1 cellular context compared by ENCODE assay signal in genomic region chr12:49567611-49568441, GRCh38.
TF ChIP-seq lines count a peak whose summit lies in the region.

TSS of gene MCRS1 (minus strand) at chr12:49568142. CDS start at chr12:49566731, 1,411 bp downstream.

TF ChIP-seq in HEK293, 187 proteins besides CTCF, POLR2A, EP300 and RAD21 (continued from another document):
- TF ChIP-seq ZBTB6 (tag by site-specific recombination; IDR thresholded peaks at IDR 0.05) (no peak), ZNF248 (tag by site-specific recombination; IDR thresholded peaks at IDR 0.05) (no peak), ZNF623 (tag by site-specific recombination; IDR thresholded peaks at IDR 0.05) (no peak; the same call in 1 of the 2 replicates), ZNF174 (tag by site-specific recombination; IDR thresholded peaks at IDR 0.05) (no peak), ZBTB49 (tag by site-specific recombination; IDR thresholded peaks at IDR 0.05; ENCODE audit: low read depth) (no peak), ZSCAN30 (tag by site-specific recombination; IDR thresholded peaks at IDR 0.05) (no peak), ZNF211 (tag by site-specific recombination; IDR thresholded peaks at IDR 0.05; ENCODE audit: low read depth) (no peak), ZNF366 (tag by site-specific recombination; conservative IDR thresholded peaks at IDR 0.05) (no peak), ZNF580 (tag by site-specific recombination; IDR thresholded peaks at IDR 0.05) (peak; percentile 100), SETDB1 (IDR thresholded peaks at IDR 0.05; ENCODE audit: insufficient read length, low read length) (no peak)
TF ChIP-seq in HEK293: peak in this region for 53.
